In genomic region chr3:42600111-42600957, GRCh38 we compare ENCODE assay signal across 8 cellular contexts.
DNase-seq lines count a peak whose midpoint lies in the region; ATAC-seq and TF ChIP-seq lines count a peak whose summit lies in the region.

TSS of gene NKTR (plus strand) at chr3:42600686. CDS start at chr3:42601007, 321 bp downstream.

- H3K4me3 ChIP-seq in HAP-1 (peak within 1 kb of the TSS; percentile 88), MM.1S (ENCODE audit: low read length) (peak within 1 kb of the TSS; percentile 93)

- no peaks in the 10 kb centered on the region for H3K36me3 ChIP-seq in ES-I3 (ENCODE audit: insufficient read depth, low read length)
- peaks cover 4% of the 10 kb centered on the region for H3K36me3 ChIP-seq in HAP-1 (replicated peaks)
- 0 out of 2 replicates have a peak, but pooled peaks cover 2% of the 10 kb centered on the region for H3K36me3 ChIP-seq in MM.1S (replicated peaks; ENCODE audit: insufficient read depth, low read length)

- H3K9me2 ChIP-seq in MM.1S (replicated peaks; ENCODE audit: insufficient read depth, low read length), result no peaks in the 10 kb centered on the region

- no peaks in the 10 kb centered on the region for H3K27me3 ChIP-seq in HAP-1 (ENCODE audit: low read depth)
- no peaks in the 10 kb centered on the region for H3K27me3 ChIP-seq in MM.1S (replicated peaks; ENCODE audit: insufficient read depth, low read length)

- H3K27me3 Mint-ChIP-seq in nephron progenitor cell (ENCODE audit: low read depth, poor library complexity), result peaks cover 3% of the 10 kb centered on the region
- H3K27me3 Mint-ChIP-seq in stimulated activated naive CD8-positive, alpha-beta T cell treated with anti-CD3 and anti-CD28 coated beads, Interleukin-15, amount 100 ng/mL, for 72 hours, result no peaks in the 10 kb centered on the region

- H3K4me1 ChIP-seq in ES-I3 (ENCODE audit: insufficient read depth, low read length) (no peaks in the 10 kb centered on the region; the same call in 1 of the 2 replicates), HAP-1 (peaks cover 7% of the 10 kb centered on the region), MM.1S (ENCODE audit: low read length) (peaks cover 9% of the 10 kb centered on the region; the same call in 1 of the 2 replicates)

- peak within 1 kb of the TSS; percentile 98 for H3K27ac Mint-ChIP-seq in nephron progenitor cell
- peak within 1 kb of the TSS; percentile 96 to 98 for H3K27ac Mint-ChIP-seq in stimulated activated naive CD8-positive, alpha-beta T cell treated with anti-CD3 and anti-CD28 coated beads, Interleukin-15, amount 100 ng/mL, for 72 hours

- peaks cover 28% of the 10 kb centered on the region for H3F3A ChIP-seq in MM.1S (ENCODE audit: insufficient read depth, low read length)

- in situ Hi-C loops in HAP-1 (cut with MboI; ENCODE audit: low sequenced_read_pairs), result no loop called here

- H3K9ac ChIP-seq in ES-I3 (ENCODE audit: low read depth, low read length) (peak within 1 kb of the TSS; percentile 71), MM.1S (ENCODE audit: low read length) (peak within 1 kb of the TSS; percentile 73)

- peak within 1 kb of the TSS; percentile 90 for H3K4me3 Mint-ChIP-seq in nephron progenitor cell
- peak within 1 kb of the TSS; percentile 94 to 97 for H3K4me3 Mint-ChIP-seq in stimulated activated naive CD8-positive, alpha-beta T cell treated with anti-CD3 and anti-CD28 coated beads, Interleukin-15, amount 100 ng/mL, for 72 hours

- peaks cover 4% of the 10 kb centered on the region; the same call in 1 of the 2 replicates for H4K20me1 ChIP-seq in MM.1S (ENCODE audit: insufficient read depth, low read length)

- DNase-seq in HAP-1 (ENCODE audit: low spot score in 2 of 2) (peak; percentile 97 to 100), MM.1S (peak; percentile 99), SIG-M5 (lab: John Stamatoyannopoulos, UW) (peak; percentile 92), activated gamma-delta T cell (lab: John Stamatoyannopoulos, UW) (peak; percentile 95), fibroblast of the conjunctiva (ENCODE audit: low read depth) (peak; percentile 94), nephron progenitor cell (peak; percentile 99)
- peak; percentile 100 for DNase-seq in stimulated activated naive CD8-positive, alpha-beta T cell treated with anti-CD3 and anti-CD28 coated beads, Interleukin-15, amount 100 ng/mL, for 72 hours

- no peaks in the 10 kb centered on the region for H3K9me3 ChIP-seq in ES-I3 (ENCODE audit: control insufficient read depth, insufficient read depth, low read length)
- H3K9me3 ChIP-seq in HAP-1, result no peaks in the 10 kb centered on the region; the same call in 1 of the 2 replicates
- no peaks in the 10 kb centered on the region for H3K9me3 ChIP-seq in MM.1S (replicated peaks; ENCODE audit: insufficient read depth, low read length)

- peaks cover 47% of the 10 kb centered on the region for H3K79me2 ChIP-seq in MM.1S (ENCODE audit: low read length)

- H3K9me3 Mint-ChIP-seq in nephron progenitor cell, result peaks cover 23% of the 10 kb centered on the region
- no peaks in the 10 kb centered on the region for H3K9me3 Mint-ChIP-seq in stimulated activated naive CD8-positive, alpha-beta T cell treated with anti-CD3 and anti-CD28 coated beads, Interleukin-15, amount 100 ng/mL, for 72 hours

- peaks cover 28% of the 10 kb centered on the region for H3K4me1 Mint-ChIP-seq in nephron progenitor cell
- H3K4me1 Mint-ChIP-seq in stimulated activated naive CD8-positive, alpha-beta T cell treated with anti-CD3 and anti-CD28 coated beads, Interleukin-15, amount 100 ng/mL, for 72 hours, result peaks cover 30% of the 10 kb centered on the region

- H2AFZ ChIP-seq in MM.1S (ENCODE audit: low read length), result peak within 1 kb of the TSS; percentile 68

- ATAC-seq in stimulated activated naive CD8-positive, alpha-beta T cell treated with anti-CD3 and anti-CD28 coated beads, Interleukin-15, amount 100 ng/mL, for 72 hours, result peak; percentile 90

- H3K4me2 ChIP-seq in MM.1S (ENCODE audit: low read depth, low read length), result peak within 1 kb of the TSS; percentile 83

- TF ChIP-seq CTCF in MM.1S (IDR thresholded peaks at IDR 0.05; ENCODE audit: low read length) (no peak), nephron progenitor cell (IDR thresholded peaks at IDR 0.05) (no peak)

- peak within 1 kb of the TSS; percentile 87 for H3K27ac ChIP-seq in MM.1S (ENCODE audit: low read length)

- H3K36me3 Mint-ChIP-seq in nephron progenitor cell (ENCODE audit: low read depth), result peaks cover 57% of the 10 kb centered on the region

Comparison
In these comparisons a context has a peak if more than half of its experiments do, and no peak if none do; other contexts are left out.
1. Peak in every context shown above with its lines: DNase-seq, ATAC-seq, H3K4me3 ChIP-seq and H3K27ac ChIP-seq.